23 cellular contexts compared by ENCODE assay signal in the genomic region with DNA sequence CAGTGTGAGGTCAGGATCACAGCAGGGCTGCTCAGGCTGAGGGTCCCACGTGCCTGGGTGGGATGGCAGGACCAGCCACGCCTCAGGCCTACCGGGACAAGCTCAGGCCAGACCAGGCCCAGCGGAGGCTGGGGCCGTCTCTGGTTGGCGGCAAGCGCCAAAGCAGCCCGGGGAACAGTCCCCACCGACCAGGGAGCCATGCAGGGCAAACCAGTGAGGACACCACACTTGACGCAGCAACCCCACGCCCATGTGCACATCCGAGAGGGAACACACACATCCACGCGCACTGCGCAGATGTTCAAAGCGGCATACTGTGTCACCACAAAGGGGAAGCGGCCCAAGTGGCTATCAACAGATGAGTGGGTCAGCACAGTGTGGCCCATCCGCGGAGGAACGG.
"Had no signal": no experiment of that assay in that cellular context is flagged by ENCODE, and none has a peak within 500 bp of the region (broad histone marks: within the 10 kb centered on the region; RNA-seq: fewer than 3 reads in every experiment).

No MANE protein-coding gene starts in this region.

- H3K4me3 Mint-ChIP-seq: activated CD4-positive, alpha-beta memory T cell treated with anti-CD3 and anti-CD28 coated beads, Interleukin-2, amount 10 ng/mL, durations not matched to agents 7 days and 5 days; activated naive CD8-positive, alpha-beta T cell treated with anti-CD3 and anti-CD28 coated beads, Interleukin-2, amount 10 ng/mL, durations not matched to agents 7 days and 5 days; T-helper 1 cell treated with Interleukin-12 subunit alpha and Interleukin-12 subunit beta and Interleukin-4 antibody, amounts not matched to agents 30 μg/mL and 1 μg/mL, for 36 hours had no signal

- ATAC-seq: PC-3 had no signal

- H3K27ac ChIP-seq: adrenal gland, KMS-11, VCaP had no signal

- H3K27me3 Mint-ChIP-seq: activated CD4-positive, alpha-beta memory T cell treated with anti-CD3 and anti-CD28 coated beads, Interleukin-2, amount 10 ng/mL, durations not matched to agents 7 days and 5 days; activated naive CD8-positive, alpha-beta T cell treated with anti-CD3 and anti-CD28 coated beads, Interleukin-2, amount 10 ng/mL, durations not matched to agents 7 days and 5 days had no signal

- H3K27ac Mint-ChIP-seq: T-helper 1 cell treated with Interleukin-12 subunit alpha and Interleukin-12 subunit beta and Interleukin-4 antibody, amounts not matched to agents 30 μg/mL and 1 μg/mL, for 36 hours had no signal

- H3K4me1 Mint-ChIP-seq: activated CD4-positive, alpha-beta memory T cell treated with anti-CD3 and anti-CD28 coated beads, Interleukin-2, amount 10 ng/mL, durations not matched to agents 7 days and 5 days had no signal

- H3K4me1 ChIP-seq: adrenal gland had no signal

- DNase-seq: activated CD4-positive, alpha-beta memory T cell treated with anti-CD3 and anti-CD28 coated beads, Interleukin-2, amount 10 ng/mL, durations not matched to agents 7 days and 5 days; activated CD4-positive, alpha-beta T cell treated with anti-CD3 and anti-CD28 coated beads, Interleukin-2, amount 50 U/mL, for 1 hour; activated CD4-positive, CD25-positive, alpha-beta regulatory T cell; activated CD8-positive, alpha-beta memory T cell treated with anti-CD3 and anti-CD28 coated beads, Interleukin-2, amount 50 U/mL, for 4 hours; activated effector memory CD4-positive, alpha-beta T cell treated with Interleukin-2 at 50 U/mL for 16 hours; activated naive CD4-positive, alpha-beta T cell treated with Interleukin-2 at 50 U/mL for 16 hours; activated naive CD8-positive, alpha-beta T cell treated with anti-CD3 and anti-CD28 coated beads, Interleukin-2, amount 10 ng/mL, durations not matched to agents 7 days and 5 days; activated T-cell treated with anti-CD3 and anti-CD28 coated beads, Interleukin-2, amount 50 U/mL, for 1 hour; adrenal gland; anterior cingulate cortex; MG63; NCI-H1105 treated with DMSO at 0.1 percent for 48 hours; NCI-H146; NCI-H187 treated with DMSO at 0.1 percent for 48 hours; NCI-H2081 treated with DMSO at 0.1 percent for 48 hours; NCI-H446; NCI-H524; PC-3; SHP77 treated with DMSO at 0.1 percent for 48 hours; T-helper 9 cell had no signal

- H3K9ac ChIP-seq: KMS-11 had no signal

- H3K27me3 ChIP-seq: adrenal gland, MG63 had no signal

- H3K9me3 ChIP-seq: adrenal gland, MG63 had no signal

- H3K4me2 ChIP-seq: KMS-11 had no signal

- H3K9me3 Mint-ChIP-seq: activated CD4-positive, alpha-beta memory T cell treated with anti-CD3 and anti-CD28 coated beads, Interleukin-2, amount 10 ng/mL, durations not matched to agents 7 days and 5 days; activated naive CD8-positive, alpha-beta T cell treated with anti-CD3 and anti-CD28 coated beads, Interleukin-2, amount 10 ng/mL, durations not matched to agents 7 days and 5 days; T-helper 1 cell treated with Interleukin-12 subunit alpha and Interleukin-12 subunit beta and Interleukin-4 antibody, amounts not matched to agents 30 μg/mL and 1 μg/mL, for 36 hours had no signal
